In genomic region chr7:66627876-66628360, GRCh38 we compare ENCODE assay signal across 8 cellular contexts. TPM values are rescaled to one million over a fixed set of nuclear protein-coding genes. Genes with fewer than 3 reads are reported as not detected.
A peak's percentile ranks its signal among the peaks of the same experiment; 100 is the strongest.
DNase-seq lines count a peak whose midpoint lies in the region; FAIRE-seq and TF ChIP-seq lines count a peak whose summit lies in the region.

No MANE protein-coding gene starts in this region.

- CTCF ChIA-PET in PC-9 (lab: Charles Lee) = no interaction called here

- in situ Hi-C loops in G401 (cut with HindIII; ENCODE audit: low sequenced_read_pairs) = no loop called here

- no peaks in the 10 kb centered on the region for H3K9me3 ChIP-seq in PC-9 (ENCODE audit: insufficient read depth, low read depth)

- H3K27ac Mint-ChIP-seq in endothelial cell (ENCODE audit: unreplicated experiment) = no peak overlapping the region
- peak overlapping the region; percentile 69 to 92 (median 89) for H3K27ac Mint-ChIP-seq in nephron

- H3K27ac ChIP-seq in PC-9 = peak overlapping the region; percentile 30

- H4K20me1 ChIP-seq in PC-9 (ENCODE audit: insufficient read depth) = no peaks in the 10 kb centered on the region

- H3K4me2 ChIP-seq in PC-9 = peak overlapping the region; percentile 97

- H3K9me2 ChIP-seq in PC-9 (ENCODE audit: insufficient read depth) = no peaks in the 10 kb centered on the region

- BruUV-seq in PC-9 (replicated peaks; lab: Mats Ljungman, UMichigan) = TSS peak; percentile 100

- H3F3A ChIP-seq in PC-9 (ENCODE audit: insufficient read depth, low read depth) = peaks cover 5% of the 10 kb centered on the region; the same call in 1 of the 2 replicates

- H3K27me3 ChIP-seq in H7 (ENCODE audit: control insufficient read depth, insufficient read depth, low read length) (no peaks in the 10 kb centered on the region), PC-9 (ENCODE audit: insufficient read depth, low read depth) (no peaks in the 10 kb centered on the region)

- intact Hi-C loops in PC-9 (cut with micrococcal nuclease; ENCODE audit: unreplicated experiment) = loop anchor here (1.0 to 5.0 kb wide), 2 partner anchors 26 to 36 kb away; no protein-coding TSS in a partner anchor

- H3K36me3 Mint-ChIP-seq in endothelial cell (ENCODE audit: low read depth, unreplicated experiment) = peaks cover 5% of the 10 kb centered on the region
- peaks cover 7% of the 10 kb centered on the region for H3K36me3 Mint-ChIP-seq in nephron (ENCODE audit: low read depth)

- peak overlapping the region; percentile 89 for H2AFZ ChIP-seq in PC-9

- H3K4me3 Mint-ChIP-seq in endothelial cell (ENCODE audit: unreplicated experiment) = peak overlapping the region; percentile 92
- peak overlapping the region; percentile 91 to 96 (median 95) for H3K4me3 Mint-ChIP-seq in nephron

- peaks cover 3% of the 10 kb centered on the region; the same call in 1 of the 2 replicates for H3K4me1 ChIP-seq in PC-9 (replicated peaks; ENCODE audit: insufficient read depth)

- H3K27me3 Mint-ChIP-seq in endothelial cell (ENCODE audit: unreplicated experiment) = peaks cover 6% of the 10 kb centered on the region
- H3K27me3 Mint-ChIP-seq in nephron (ENCODE audit: low read depth) = peaks cover 8% of the 10 kb centered on the region

- DNase-seq in H7 (no peak), PC-9 (no peak), endothelial cell (ENCODE audit: low spot score) (peak; percentile 8), urothelium cell line (ENCODE audit: low spot score) (no peak), G401 (ENCODE audit: low spot score) (no peak), GM10266 (ENCODE audit: extremely low spot score) (no peak)

- H3K9me3 Mint-ChIP-seq in endothelial cell (ENCODE audit: unreplicated experiment) (no peaks in the 10 kb centered on the region), nephron (no peaks in the 10 kb centered on the region)

- H3K79me2 ChIP-seq in PC-9 (ENCODE audit: low read depth) = no peaks in the 10 kb centered on the region

- TF ChIP-seq CTCF in PC-9 (conservative IDR thresholded peaks at IDR 0.05) = no peak
- TF ChIP-seq CTCF in endothelial cell (IDR thresholded peaks at IDR 0.05; ENCODE audit: unreplicated experiment) = no peak
- TF ChIP-seq CTCF in nephron (IDR thresholded peaks at IDR 0.05; ENCODE audit: unreplicated experiment in 3 of 3) = no peak
- no peak for TF ChIP-seq CTCF in GM10266 (IDR thresholded peaks at IDR 0.05; ENCODE audit: control insufficient read depth, insufficient read depth, low read depth, missing control alignments)

- H3K4me3 ChIP-seq in GM08714 (ENCODE audit: low read length) (peak overlapping the region; percentile 73), H7 (ENCODE audit: insufficient read depth, low read depth, low read length) (peak overlapping the region; percentile 79), PC-9 (peak overlapping the region; percentile 91)

- H3K36me3 ChIP-seq in H7 (replicated peaks; ENCODE audit: control insufficient read depth, insufficient read depth, low read length) = no peaks in the 10 kb centered on the region
- H3K36me3 ChIP-seq in PC-9 (ENCODE audit: low read depth) = no peaks in the 10 kb centered on the region

- peaks cover 8% of the 10 kb centered on the region for H3K4me1 Mint-ChIP-seq in endothelial cell (ENCODE audit: unreplicated experiment)
- peaks cover 5% of the 10 kb centered on the region for H3K4me1 Mint-ChIP-seq in nephron

- no peak for FAIRE-seq in urothelium cell line (lab: Jason Lieb, UNC)

- POLR2A ChIA-PET in PC-9 (lab: Charles Lee; ENCODE audit: unreplicated experiment) = interaction anchor here (1.0 kb wide), 1 partner anchor 26 kb away, joined by 6 read pairs; no protein-coding TSS in a partner anchor

RNA-seq across cellular contexts. Expression of gene KCTD7, which starts 0.8 kb away (rescaled TPM):
- total RNA-seq in H7 (2014; rRNA removed; shearing (Covaris generic)) = 11.6 and 20.5 TPM in 2 replicates
- total RNA-seq in PC-9 (2021) (7.1 and 9.8 TPM in 2 replicates), endothelial cell (ENCODE audit: unreplicated experiment) (14.6 TPM)
- total RNA-seq in G401 (2014; rRNA removed; shearing (Covaris generic)) = 6.9 and 9.1 TPM in 2 replicates
